In genomic region chr20:46712056-46712636, GRCh38 we compare ENCODE assay signal across 20 cellular contexts.
"Had no signal": no experiment of that assay in that cellular context is flagged by ENCODE, and none has a peak within 500 bp of the region (broad histone marks: within the 10 kb centered on the region; RNA-seq: fewer than 3 reads in every experiment).

No MANE protein-coding gene starts in this region.

- H3K4me3 ChIP-seq: coronary artery, heart right ventricle, mucosa of descending colon, sigmoid colon, thoracic aorta, transverse colon had no signal

- FAIRE-seq: frontal cortex, islet of Langerhans, small intestine, urothelium cell line had no signal

- H3K9me3 ChIP-seq: mucosa of descending colon, neutrophil, sigmoid colon, stomach, thoracic aorta, transverse colon had no signal

- DNase-seq: effector CD8-positive, alpha-beta T cell; heart right ventricle; hypothalamus; kidney glomerular epithelial cell; mucosa of descending colon; natural killer cell; sigmoid colon; small intestine; stimulated activated CD4-positive, alpha-beta T cell treated with anti-CD3 and anti-CD28 coated beads, Interleukin-12 subunit alpha, Interleukin-12 subunit beta, amount 100 ng/mL, for 4 hours; stimulated activated naive CD4-positive, alpha-beta T cell; stomach; substantia nigra; transverse colon had no signal

- H3K27ac ChIP-seq: coronary artery, heart right ventricle, neutrophil, thoracic aorta, transverse colon had no signal

- H3K27me3 ChIP-seq: sigmoid colon, transverse colon had no signal

- ATAC-seq: esophagus mucosa, heart right ventricle, mucosa of descending colon, natural killer cell had no signal

- H3K36me3 ChIP-seq: heart right ventricle, neutrophil, sigmoid colon, stomach, thoracic aorta, transverse colon had no signal
